In the genomic region with DNA sequence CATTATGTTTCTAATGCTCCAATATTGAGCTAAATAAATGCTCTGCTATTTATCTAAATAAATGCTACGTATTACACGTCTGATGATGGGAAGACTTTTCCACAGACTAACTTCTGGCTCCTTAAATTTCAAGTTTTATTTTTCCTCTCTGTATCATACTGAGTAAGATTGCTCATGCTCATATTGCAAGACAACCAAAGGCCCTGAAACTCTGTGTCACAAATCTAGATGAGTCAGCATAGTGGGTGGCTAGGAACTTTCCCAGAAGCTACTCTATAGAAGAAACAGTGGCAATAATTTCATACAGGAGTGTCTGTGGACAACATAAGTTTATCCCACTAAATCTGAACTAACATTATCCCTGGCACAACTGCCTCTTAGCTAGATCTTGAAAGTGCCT, we compare ENCODE assay signal across 15 cellular contexts. TPM values are rescaled to one million over a fixed set of nuclear protein-coding genes. Genes with fewer than 3 reads are reported as not detected.
DNase-seq lines count a peak whose midpoint lies in the region; TF ChIP-seq lines count a peak whose summit lies in the region.
"Had no signal": no experiment of that assay in that cellular context is flagged by ENCODE, and none has a peak within 500 bp of the region (broad histone marks: within the 10 kb centered on the region; RNA-seq: fewer than 3 reads in every experiment).

No MANE protein-coding gene starts in this region.

- H3K4me3 Mint-ChIP-seq in activated T-cell treated with anti-CD3 and anti-CD28 coated beads, Interleukin-2, amount 50 U/mL, for 24 hours: no peak overlapping the region
- no peak overlapping the region for H3K4me3 Mint-ChIP-seq in activated T-helper 2 cell treated with anti-CD3 and anti-CD28 coated beads, Interferon-gamma antibody, Interleukin-2, Interleukin-4, amounts not matched to agents 10 μg/mL and 5 μg/mL and 100 μg/mL, durations not matched to agents 14 hours and 24 hours and 36 hours (ENCODE audit: low read depth)

- peaks cover 15% of the 10 kb centered on the region for H3K4me1 Mint-ChIP-seq in activated T-cell treated with anti-CD3 and anti-CD28 coated beads, Interleukin-2, amount 50 U/mL, for 24 hours (ENCODE audit: low read depth)
- H3K4me1 Mint-ChIP-seq in activated T-helper 2 cell treated with anti-CD3 and anti-CD28 coated beads, Interferon-gamma antibody, Interleukin-2, Interleukin-4, amounts not matched to agents 10 μg/mL and 5 μg/mL and 100 μg/mL, durations not matched to agents 14 hours and 24 hours and 36 hours (ENCODE audit: low read depth): peaks cover 8% of the 10 kb centered on the region

- H3K4me3 ChIP-seq in cardiac fibroblast (replicated peaks in 1 of 2; ENCODE audit: low read depth in 2 of 2, low read length in 2 of 2): no peak overlapping the region
- H3K4me3 ChIP-seq: BLaER1 treated with 17β-estradiol and CSF1 and Interleukin-3, amounts not matched to agents 10 nM and 100 nM; HAP-1; lung; psoas muscle had no signal

- intact Hi-C loops in activated T-helper 2 cell treated with anti-CD3 and anti-CD28 coated beads, Interferon-gamma antibody, Interleukin-2, Interleukin-4, amounts not matched to agents 10 μg/mL and 5 μg/mL and 100 μg/mL, durations not matched to agents 14 hours and 24 hours and 36 hours (cut with micrococcal nuclease): loop anchor here (5.0 kb wide), 1 partner anchor 51 kb away; a partner anchor contains a TSS

- peaks cover 20% of the 10 kb centered on the region for H3K36me3 Mint-ChIP-seq in activated T-cell treated with anti-CD3 and anti-CD28 coated beads, Interleukin-2, amount 50 U/mL, for 24 hours (ENCODE audit: low read depth)
- peaks cover 43% of the 10 kb centered on the region for H3K36me3 Mint-ChIP-seq in activated T-helper 2 cell treated with anti-CD3 and anti-CD28 coated beads, Interferon-gamma antibody, Interleukin-2, Interleukin-4, amounts not matched to agents 10 μg/mL and 5 μg/mL and 100 μg/mL, durations not matched to agents 14 hours and 24 hours and 36 hours (ENCODE audit: low read depth)

- no peaks in the 10 kb centered on the region for H3K27me3 Mint-ChIP-seq in activated T-cell treated with anti-CD3 and anti-CD28 coated beads, Interleukin-2, amount 50 U/mL, for 24 hours
- no peaks in the 10 kb centered on the region for H3K27me3 Mint-ChIP-seq in activated T-helper 2 cell treated with anti-CD3 and anti-CD28 coated beads, Interferon-gamma antibody, Interleukin-2, Interleukin-4, amounts not matched to agents 10 μg/mL and 5 μg/mL and 100 μg/mL, durations not matched to agents 14 hours and 24 hours and 36 hours (ENCODE audit: low read depth)

- DNase-seq in activated T-cell treated with anti-CD3 and anti-CD28 coated beads, Interleukin-2, amount 50 U/mL, for 24 hours: no peak
- DNase-seq in activated T-cell treated with anti-CD3 and anti-CD28 coated beads, Interleukin-2, amount 50 U/mL, for 48 hours: no peak
- DNase-seq in LHCN-M2 (ENCODE audit: low read depth): peak; percentile 77
- peak; percentile 58 to 79 for DNase-seq in cardiac fibroblast (ENCODE audit: low read depth in 2 of 2)
- peak; percentile 77 for DNase-seq in renal cortical epithelial cell (ENCODE audit: low read depth)
- DNase-seq in NOMO-1 treated with DMSO at 0.1 percent for 48 hours (lab: John Stamatoyannopoulos, UW; ENCODE audit: unreplicated experiment): no peak
- DNase-seq in NOMO-1 (lab: John Stamatoyannopoulos, UW; ENCODE audit: unreplicated experiment in 2 of 2): no peak
- DNase-seq in activated T-helper 2 cell treated with anti-CD3 and anti-CD28 coated beads, Interferon-gamma antibody, Interleukin-2, Interleukin-4, amounts not matched to agents 10 μg/mL and 5 μg/mL and 100 μg/mL, durations not matched to agents 14 hours and 24 hours and 36 hours (ENCODE audit: low spot score): no peak
- DNase-seq: MM.1S, NCI-H524 treated with DMSO at 0.1 percent for 48 hours, psoas muscle, SK-N-SH had no signal

- TF ChIP-seq CTCF in cardiac fibroblast (IDR thresholded peaks at IDR 0.05; ENCODE audit: low read depth, low read length): no peak

- H3K9me3 Mint-ChIP-seq in activated T-cell treated with anti-CD3 and anti-CD28 coated beads, Interleukin-2, amount 50 U/mL, for 24 hours: peaks cover 36% of the 10 kb centered on the region
- H3K9me3 Mint-ChIP-seq in activated T-helper 2 cell treated with anti-CD3 and anti-CD28 coated beads, Interferon-gamma antibody, Interleukin-2, Interleukin-4, amounts not matched to agents 10 μg/mL and 5 μg/mL and 100 μg/mL, durations not matched to agents 14 hours and 24 hours and 36 hours: peaks cover 44% of the 10 kb centered on the region

- peak overlapping the region; percentile 91 for H3K27ac Mint-ChIP-seq in activated T-cell treated with anti-CD3 and anti-CD28 coated beads, Interleukin-2, amount 50 U/mL, for 24 hours
- H3K27ac Mint-ChIP-seq in activated T-helper 2 cell treated with anti-CD3 and anti-CD28 coated beads, Interferon-gamma antibody, Interleukin-2, Interleukin-4, amounts not matched to agents 10 μg/mL and 5 μg/mL and 100 μg/mL, durations not matched to agents 14 hours and 24 hours and 36 hours: no peak overlapping the region

RNA-seq across cellular contexts. Expression of a gene that starts 53.0 kb away (rescaled TPM):
- total RNA-seq in LHCN-M2 (2014; rRNA removed) (2.0 and 2.5 TPM in 2 replicates), renal cortical epithelial cell (1.6 and 10.8 TPM in 2 replicates)
- polyA plus RNA-seq in LHCN-M2 (2012): 0.68 TPM
- total RNA-seq in activated T-helper 2 cell treated with anti-CD3 and anti-CD28 coated beads, Interferon-gamma antibody, Interleukin-2, Interleukin-4, amounts not matched to agents 10 μg/mL and 5 μg/mL and 100 μg/mL, durations not matched to agents 14 hours and 24 hours and 36 hours: 11.3 and 11.9 TPM in 2 replicates

Comparison
In these comparisons a context has a peak if more than half of its experiments do, and no peak if none do; other contexts are left out.
1. DNase-seq: peak in LHCN-M2 (single experiment), cardiac fibroblast (2 of 2) and renal cortical epithelial cell (single experiment); none in activated T-cell treated with anti-CD3 and anti-CD28 coated beads, Interleukin-2, amount 50 U/mL, for 24 hours (single experiment), activated T-cell treated with anti-CD3 and anti-CD28 coated beads, Interleukin-2, amount 50 U/mL, for 48 hours (0 of 2), NOMO-1 treated with DMSO at 0.1 percent for 48 hours (single experiment), NOMO-1 (0 of 2) and activated T-helper 2 cell treated with anti-CD3 and anti-CD28 coated beads, Interferon-gamma antibody, Interleukin-2, Interleukin-4, amounts not matched to agents 10 μg/mL and 5 μg/mL and 100 μg/mL, durations not matched to agents 14 hours and 24 hours and 36 hours (single experiment).